19 cellular contexts compared by ENCODE assay signal in the genomic region with DNA sequence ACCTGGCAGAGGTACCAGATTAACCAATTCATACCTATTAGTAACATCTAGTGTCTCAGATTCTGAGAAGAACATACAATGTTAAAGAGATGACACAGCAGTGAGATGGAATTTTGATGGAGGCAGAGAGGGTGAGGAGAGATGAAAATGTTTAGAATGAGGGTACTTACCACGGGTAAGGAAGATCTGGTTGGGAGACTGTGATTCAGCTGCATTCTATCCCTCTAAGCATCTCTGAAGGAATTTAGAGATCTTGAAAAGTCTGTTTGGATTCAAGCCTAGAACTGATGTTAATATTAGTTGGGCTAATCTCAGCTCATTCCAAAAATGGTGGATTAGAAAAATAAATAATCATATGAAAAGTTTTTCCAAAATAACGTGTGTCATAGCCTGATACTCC.
DNase-seq lines count a peak whose midpoint lies in the region; ATAC-seq, FAIRE-seq and TF ChIP-seq lines count a peak whose summit lies in the region.
"Had no signal": no experiment of that assay in that cellular context is flagged by ENCODE, and none has a peak within 500 bp of the region (broad histone marks: within the 10 kb centered on the region; RNA-seq: fewer than 3 reads in every experiment).

No MANE protein-coding gene starts in this region.

- no peak for TF ChIP-seq CTCF in GM23338 (conservative IDR thresholded peaks at IDR 0.05; ENCODE audit: low read depth in 2 of 2)
- no peak for TF ChIP-seq CTCF in chondrocyte (IDR thresholded peaks at IDR 0.05)
- TF ChIP-seq CTCF in keratinocyte (optimal IDR thresholded peaks at IDR 0.05 in 1 of 3, IDR thresholded peaks at IDR 0.05 in 1 of 3, conservative IDR thresholded peaks at IDR 0.05 in 1 of 3; ENCODE audit: extremely low read depth in 1 of 3, insufficient read depth in 2 of 3, low read length in 3 of 3): no peak
- TF ChIP-seq CTCF in psoas muscle (IDR thresholded peaks at IDR 0.05): no peak
- TF ChIP-seq CTCF in Caco-2 (IDR thresholded peaks at IDR 0.05; ENCODE audit: insufficient read depth in 1 of 2, low read depth in 1 of 2, low read length in 1 of 2, severe bottlenecking in 1 of 2, unreplicated experiment in 1 of 2): no peak

- H3K27ac ChIP-seq in GM23338 (ENCODE audit: low read depth): no peak overlapping the region
- no peak overlapping the region for H3K27ac ChIP-seq in keratinocyte (ENCODE audit: control insufficient read depth, insufficient read depth, low read length)
- no peak overlapping the region for H3K27ac ChIP-seq in psoas muscle
- H3K27ac ChIP-seq: 22Rv1, Peyer's patch had no signal

- H3K36me3 ChIP-seq in GM23338 (ENCODE audit: insufficient read depth): no peaks in the 10 kb centered on the region
- H3K36me3 ChIP-seq in keratinocyte (ENCODE audit: control insufficient read depth in 2 of 2, extremely low read depth in 1 of 2, insufficient read depth in 2 of 2, low read length in 2 of 2): no peaks in the 10 kb centered on the region
- H3K36me3 ChIP-seq in psoas muscle (ENCODE audit: insufficient read depth in 1 of 2, low read depth in 1 of 2): no peaks in the 10 kb centered on the region
- H3K36me3 ChIP-seq in Caco-2 (ENCODE audit: control insufficient read depth, insufficient read depth, low read length): no peaks in the 10 kb centered on the region
- H3K36me3 ChIP-seq: Peyer's patch had no signal

- POLR2A ChIA-PET in T-cell (lab: Charles Lee): no interaction called here
- POLR2A ChIA-PET in Caco-2 (lab: Charles Lee): no interaction called here

- no peaks in the 10 kb centered on the region for H3K27me3 ChIP-seq in GM23338 (ENCODE audit: insufficient read depth)
- H3K27me3 ChIP-seq in keratinocyte (ENCODE audit: control insufficient read depth, extremely low read depth, insufficient read depth, low read length): no peaks in the 10 kb centered on the region
- peaks cover 0 to 1% (median 0%) of the 10 kb centered on the region in 3 donors for H3K27me3 ChIP-seq in psoas muscle (ENCODE audit: insufficient read depth in 3 of 3, low read length in 2 of 3)
- no peaks in the 10 kb centered on the region for H3K27me3 ChIP-seq in Caco-2 (replicated peaks; ENCODE audit: control insufficient read depth, insufficient read depth, low read length)
- H3K27me3 ChIP-seq: Peyer's patch had no signal

- FAIRE-seq in keratinocyte (lab: Jason Lieb, UNC): no peak
- FAIRE-seq: G401.6, GM12892, GM19239 had no signal

- no peaks in the 10 kb centered on the region for H3K9me1 ChIP-seq in keratinocyte (ENCODE audit: control insufficient read depth, extremely low read depth, insufficient read depth, low read length)

- no peaks in the 10 kb centered on the region for H3K27me3 Mint-ChIP-seq in GM23338 (ENCODE audit: insufficient read depth, low read depth, poor library complexity)
- no peaks in the 10 kb centered on the region for H3K27me3 Mint-ChIP-seq in chondrocyte (ENCODE audit: low read depth)
- peaks cover 15 to 19% of the 10 kb centered on the region in 2 donors for H3K27me3 Mint-ChIP-seq in T-cell
- H3K27me3 Mint-ChIP-seq in Caco-2 (ENCODE audit: insufficient read depth, unreplicated experiment): no peaks in the 10 kb centered on the region

- H3K4me3 ChIP-seq in GM23338: no peak overlapping the region
- H3K4me3 ChIP-seq in keratinocyte (ENCODE audit: control insufficient read depth in 2 of 3, extremely low read depth in 1 of 3, insufficient read depth in 2 of 3, low read depth in 1 of 3, low read length in 3 of 3): no peak overlapping the region
- no peak overlapping the region for H3K4me3 ChIP-seq in psoas muscle
- H3K4me3 ChIP-seq in Caco-2 (ENCODE audit: low read depth, low read length): no peak overlapping the region
- H3K4me3 ChIP-seq: Peyer's patch had no signal

- H3K27ac Mint-ChIP-seq in GM23338: no peak overlapping the region
- H3K27ac Mint-ChIP-seq in chondrocyte (ENCODE audit: unreplicated experiment): peak overlapping the region; percentile 67
- no peak overlapping the region for H3K27ac Mint-ChIP-seq in T-cell
- no peak overlapping the region for H3K27ac Mint-ChIP-seq in Caco-2 (ENCODE audit: unreplicated experiment)

- H3K9me3 Mint-ChIP-seq in GM23338 (no peaks in the 10 kb centered on the region), chondrocyte (ENCODE audit: low read depth) (no peaks in the 10 kb centered on the region), T-cell (no peaks in the 10 kb centered on the region), Caco-2 (ENCODE audit: unreplicated experiment) (no peaks in the 10 kb centered on the region)

- H3K4me2 ChIP-seq in GM23338: no peak overlapping the region
- H3K4me2 ChIP-seq in keratinocyte (ENCODE audit: control insufficient read depth, extremely low read depth, insufficient read depth, low read depth, low read length): peak overlapping the region; percentile 27

- H3K4me1 Mint-ChIP-seq in GM23338 (no peaks in the 10 kb centered on the region), chondrocyte (ENCODE audit: low read depth) (peaks cover 31% of the 10 kb centered on the region), T-cell (no peaks in the 10 kb centered on the region), Caco-2 (ENCODE audit: low read depth, unreplicated experiment) (no peaks in the 10 kb centered on the region)

- no peak overlapping the region for H3K4me3 Mint-ChIP-seq in GM23338
- H3K4me3 Mint-ChIP-seq in chondrocyte (ENCODE audit: unreplicated experiment): no peak overlapping the region
- no peak overlapping the region for H3K4me3 Mint-ChIP-seq in T-cell
- no peak overlapping the region for H3K4me3 Mint-ChIP-seq in Caco-2 (ENCODE audit: unreplicated experiment)

- peak overlapping the region; percentile 93 for H2AFZ ChIP-seq in GM23338
- H2AFZ ChIP-seq in keratinocyte (ENCODE audit: control insufficient read depth, low read length): no peak overlapping the region

- H3K9me2 ChIP-seq in GM23338 (ENCODE audit: insufficient read depth): no peaks in the 10 kb centered on the region; the same call in 1 of the 2 replicates

- H3K79me2 ChIP-seq in GM23338 (replicated peaks; ENCODE audit: insufficient read depth) (no peaks in the 10 kb centered on the region), keratinocyte (ENCODE audit: control insufficient read depth, insufficient read depth, low read length) (no peaks in the 10 kb centered on the region)

- H3K9me3 ChIP-seq in keratinocyte (ENCODE audit: control insufficient read depth, low read depth, low read length): no peaks in the 10 kb centered on the region
- no peaks in the 10 kb centered on the region for H3K9me3 ChIP-seq in psoas muscle
- H3K9me3 ChIP-seq in Caco-2: no peaks in the 10 kb centered on the region
- H3K9me3 ChIP-seq: Peyer's patch had no signal

- no peak overlapping the region for H3K9ac ChIP-seq in keratinocyte (ENCODE audit: control insufficient read depth, extremely low read depth, insufficient read depth, low read length)

- H3K4me1 ChIP-seq in GM23338 (ENCODE audit: insufficient read depth) (no peaks in the 10 kb centered on the region), keratinocyte (ENCODE audit: control insufficient read depth, extremely low read depth, insufficient read depth, low read length) (peaks cover 25% of the 10 kb centered on the region), psoas muscle (no peaks in the 10 kb centered on the region), Caco-2 (no peaks in the 10 kb centered on the region)
- H3K4me1 ChIP-seq: Peyer's patch had no signal

- intact Hi-C loops in psoas muscle (cut with DNase I) (no loop called here), Caco-2 (cut with micrococcal nuclease; ENCODE audit: unreplicated experiment) (no loop called here)

- DNase-seq in A172 (ENCODE audit: low spot score): peak; percentile 13
- no peak for DNase-seq in GM23338 (ENCODE audit: low spot score)
- DNase-seq in chondrocyte (ENCODE audit: low spot score): no peak
- no peak for DNase-seq in keratinocyte (ENCODE audit: low read depth, low spot score)
- DNase-seq in T-cell: no peak
- no peak for DNase-seq in psoas muscle
- DNase-seq in Caco-2: no peak
- DNase-seq in GOT3 (lab: John Stamatoyannopoulos, UW): no peak
- DNase-seq: KG1, NCI-H1092 treated with DMSO at 0.1 percent for 48 hours, NCI-H187 treated with DMSO at 0.1 percent for 48 hours, NCI-H2171, NCI-H510A treated with DMSO at 0.1 percent for 48 hours, Peyer's patch, SIG-M5 had no signal

- dilution Hi-C loops in keratinocyte (cut with MboI; ENCODE audit: extremely low pct_ligation_motif_present, low sequenced_read_pairs): no loop called here

- CTCF ChIA-PET in T-cell (lab: Charles Lee) (interaction anchor here in 1 of 2 donors (0.5 kb wide), 1 partner anchor 948 kb away, joined by 3 read pairs; no protein-coding TSS in a partner anchor), Caco-2 (lab: Charles Lee) (no interaction called here)

- no peaks in the 10 kb centered on the region for H3F3A ChIP-seq in GM23338 (replicated peaks; ENCODE audit: low read depth)

- ATAC-seq in GM23338 (no peak), T-cell (replicated peaks in 1 of 4) (no peak), psoas muscle (no peak)

- H3K36me3 Mint-ChIP-seq in GM23338 (ENCODE audit: low read depth) (no peaks in the 10 kb centered on the region), chondrocyte (ENCODE audit: low read depth) (no peaks in the 10 kb centered on the region), T-cell (no peaks in the 10 kb centered on the region), Caco-2 (ENCODE audit: insufficient read depth, unreplicated experiment) (no peaks in the 10 kb centered on the region)

- BruUV-seq in Caco-2 (replicated peaks; lab: Mats Ljungman, UMichigan): no TSS peak

- 38 to 54% (median 39%) methylated on average over 2 of the region's 2 CpGs for WGBS in psoas muscle, 3 donors

- no peaks in the 10 kb centered on the region for H4K20me1 ChIP-seq in GM23338 (replicated peaks; ENCODE audit: insufficient read depth)
- no peaks in the 10 kb centered on the region for H4K20me1 ChIP-seq in keratinocyte (ENCODE audit: control insufficient read depth, extremely low read depth, insufficient read depth, low read length)

TF ChIP-seq in GM23338, 12 proteins besides CTCF, POLR2A, EP300 and RAD21 (continues in another document):
- no peak for TF ChIP-seq JUNB (IDR thresholded peaks at IDR 0.05; ENCODE audit: unreplicated experiment)
